In genomic region chr2:240422683-240423329, GRCh38 we compare ENCODE assay signal across 18 cellular contexts. TPM values are rescaled to one million over a fixed set of nuclear protein-coding genes. Genes with fewer than 3 reads are reported as not detected.
DNase-seq lines count a peak whose midpoint lies in the region; ATAC-seq, FAIRE-seq and TF ChIP-seq lines count a peak whose summit lies in the region.
"Had no signal": no experiment of that assay in that cellular context is flagged by ENCODE, and none has a peak within 500 bp of the region (broad histone marks: within the 10 kb centered on the region; RNA-seq: fewer than 3 reads in every experiment).

No MANE protein-coding gene starts in this region.

- TF ChIP-seq CTCF in pancreas (IDR thresholded peaks at IDR 0.05), result no peak

- peaks cover 25% of the 10 kb centered on the region for H3K9me3 Mint-ChIP-seq in activated naive CD4-positive, alpha-beta T cell treated with anti-CD3 and anti-CD28 coated beads for 36 hours

- no peak overlapping the region for H3K27ac Mint-ChIP-seq in activated naive CD4-positive, alpha-beta T cell treated with anti-CD3 and anti-CD28 coated beads for 36 hours
- H3K27ac Mint-ChIP-seq: CD8-positive, alpha-beta memory T cell; HFFc6; IgD-negative memory B cell had no signal

- H3K4me1 ChIP-seq in pancreas, result peaks cover 0 to 10% (median 0%) of the 10 kb centered on the region in 3 donors
- H3K4me1 ChIP-seq: BLaER1, Caco-2 had no signal

- peaks cover 1% of the 10 kb centered on the region for H3K36me3 Mint-ChIP-seq in activated naive CD4-positive, alpha-beta T cell treated with anti-CD3 and anti-CD28 coated beads for 36 hours (ENCODE audit: low read depth)
- H3K36me3 Mint-ChIP-seq: IgD-negative memory B cell had no signal

- intact Hi-C loops in activated naive CD4-positive, alpha-beta T cell treated with anti-CD3 and anti-CD28 coated beads for 36 hours (cut with micrococcal nuclease), result no loop called here
- intact Hi-C loops in pancreas (cut with DNase I), result no loop called here

- peak; percentile 2 for DNase-seq in activated naive CD4-positive, alpha-beta T cell treated with anti-CD3 and anti-CD28 coated beads, Interleukin-2, amount 50 U/mL, for 16 hours
- no peak for DNase-seq in activated naive CD4-positive, alpha-beta T cell treated with anti-CD3 and anti-CD28 coated beads for 36 hours
- DNase-seq in left lobe of liver (ENCODE audit: low spot score), result peak; percentile 35
- peak in 3 of 6 donors; percentile 2 to 27 (median 15) for DNase-seq in pancreas
- no peak for DNase-seq in Ammon's horn (ENCODE audit: low spot score)
- no peak for DNase-seq in H4 (ENCODE audit: low spot score)
- DNase-seq in stimulated activated naive CD4-positive, alpha-beta T cell (lab: John Stamatoyannopoulos, UW), result no peak
- DNase-seq: Caco-2, DND-41, GDM1, GOT3, HCEC 1CT, HFFc6 had no signal

- peaks cover 10% of the 10 kb centered on the region for H3K4me1 Mint-ChIP-seq in activated naive CD4-positive, alpha-beta T cell treated with anti-CD3 and anti-CD28 coated beads for 36 hours (ENCODE audit: low read depth)
- H3K4me1 Mint-ChIP-seq: CD8-positive, alpha-beta memory T cell; IgD-negative memory B cell had no signal

- H3K27ac ChIP-seq in pancreas, result peak overlapping the region in 2 of 4 donors; percentile 41 to 57
- H3K27ac ChIP-seq: 22Rv1, BLaER1 had no signal

- peak; percentile 44 for ATAC-seq in left lobe of liver
- ATAC-seq in pancreas, result peak in 3 of 4 donors; percentile 8 to 49 (median 44)

- 43 to 54% methylated on average over 5 of the region's 5 CpGs for WGBS in pancreas, 2 donors

- no peaks in the 10 kb centered on the region for H3K36me3 ChIP-seq in pancreas
- H3K36me3 ChIP-seq: BLaER1 had no signal

- FAIRE-seq in pancreas (lab: Jason Lieb, UNC), result no peak
- FAIRE-seq: GM19239 had no signal

- CTCF ChIA-PET in activated naive CD4-positive, alpha-beta T cell treated with anti-CD3 and anti-CD28 coated beads for 36 hours (lab: Charles Lee), result no interaction called here

- H3K4me3 ChIP-seq in pancreas, result no peak overlapping the region
- H3K4me3 ChIP-seq: BLaER1 had no signal

- H3K9me3 ChIP-seq in pancreas, result no peaks in the 10 kb centered on the region
- H3K9me3 ChIP-seq: Caco-2 had no signal

- H3K27me3 ChIP-seq in pancreas, result no peaks in the 10 kb centered on the region
- H3K27me3 ChIP-seq: BLaER1 had no signal

- H3K4me3 Mint-ChIP-seq in activated naive CD4-positive, alpha-beta T cell treated with anti-CD3 and anti-CD28 coated beads for 36 hours, result no peak overlapping the region
- H3K4me3 Mint-ChIP-seq: CD8-positive, alpha-beta memory T cell; HFFc6; IgD-negative memory B cell had no signal

- H3K27me3 Mint-ChIP-seq in activated naive CD4-positive, alpha-beta T cell treated with anti-CD3 and anti-CD28 coated beads for 36 hours (ENCODE audit: low read depth), result peaks cover 8% of the 10 kb centered on the region

RNA-seq across cellular contexts. Expression of gene GPC1, which starts 12.7 kb away (rescaled TPM):
- 1 to 10 TPM; 1.2 to 1.5 TPM for total RNA-seq in activated naive CD4-positive, alpha-beta T cell treated with anti-CD3 and anti-CD28 coated beads for 36 hours
- total RNA-seq in left lobe of liver (29.4 TPM), pancreas (10 to 100 TPM; 11.7 to 37.6 (median 16.3) TPM)
- 10 to 100 TPM; 23.2 to 27.5 TPM for polyA plus RNA-seq in pancreas
- 17.9 and 25.7 TPM in 2 replicates for total RNA-seq in H4 (2014; rRNA removed; shearing (Covaris generic))

Comparison
In these comparisons a context has a peak if more than half of its experiments do, and no peak if none do; other contexts are left out.
1. DNase-seq: peak in activated naive CD4-positive, alpha-beta T cell treated with anti-CD3 and anti-CD28 coated beads, Interleukin-2, amount 50 U/mL, for 16 hours (single experiment) and left lobe of liver (single experiment); none in activated naive CD4-positive, alpha-beta T cell treated with anti-CD3 and anti-CD28 coated beads for 36 hours (single experiment), Ammon's horn (single experiment), H4 (single experiment) and stimulated activated naive CD4-positive, alpha-beta T cell (0 of 6).